Comparison of ENCODE assay signal across 9 cellular contexts in genomic region chr15:74616996-74617395, GRCh38. TPM values are rescaled to one million over a fixed set of nuclear protein-coding genes. Genes with fewer than 3 reads are reported as not detected.
DNase-seq lines count a peak whose midpoint lies in the region; ATAC-seq, FAIRE-seq and TF ChIP-seq lines count a peak whose summit lies in the region.
"Had no signal": no experiment of that assay in that cellular context is flagged by ENCODE, and none has a peak within 500 bp of the region (broad histone marks: within the 10 kb centered on the region; RNA-seq: fewer than 3 reads in every experiment).

No MANE protein-coding gene starts in this region.

- SMC1A ChIA-PET in GM12878 (lab: Charles Lee; ENCODE audit: uncharacterized antibody, unreplicated experiment): interaction anchor here (0.8 to 2.6 kb wide), 9 partner anchors 10 to 406 kb away, joined by 3 to 10 read pairs (median 4); partner anchors contain the start of gene PPCDC

- TF ChIP-seq RAD21 in GM12878 (IDR thresholded peaks at IDR 0.05; ENCODE audit: insufficient read depth, low read depth, low read length): no peak

- TF ChIP-seq CTCF in heart left ventricle (IDR thresholded peaks at IDR 0.05) (no peak), GM12878 (IDR thresholded peaks at IDR 0.05 in 2 of 3, conservative IDR thresholded peaks at IDR 0.05 in 1 of 3; ENCODE audit: control insufficient read depth in 2 of 3, extremely low read depth in 1 of 3, insufficient read depth in 1 of 3, low read depth in 3 of 3, low read length in 3 of 3) (no peak), uterus (IDR thresholded peaks at IDR 0.05) (no peak)

- H3K79me2 ChIP-seq in GM12878 (ENCODE audit: control insufficient read depth, insufficient read depth, low read length): peaks cover 72% of the 10 kb centered on the region

- H3K4ac ChIP-seq in mesenchymal stem cell (ENCODE audit: low read depth in 1 of 2, low read length in 2 of 2): no peak overlapping the region

- H2AK5ac ChIP-seq in mesenchymal stem cell (ENCODE audit: low read length, severe bottlenecking): no peak overlapping the region

- peaks cover 0 to 47% (median 30%) of the 10 kb centered on the region in 9 donors for H3K36me3 ChIP-seq in heart left ventricle
- H3K36me3 ChIP-seq in GM12878 (ENCODE audit: control insufficient read depth in 2 of 2, insufficient read depth in 2 of 2, low read length in 1 of 2): peaks cover 25 to 28% of the 10 kb centered on the region in 2 experiments
- peaks cover 31 to 40% of the 10 kb centered on the region in 2 experiments for H3K36me3 ChIP-seq in mesenchymal stem cell (ENCODE audit: control insufficient read depth in 1 of 2, insufficient read depth in 2 of 2, low read depth in 1 of 2, low read length in 2 of 2)
- no peaks in the 10 kb centered on the region for H3K36me3 ChIP-seq in uterus
- H3K36me3 ChIP-seq in aorta (ENCODE audit: control insufficient read depth in 1 of 2, insufficient read depth in 2 of 2, low read length in 1 of 2): peaks cover 0 to 4% of the 10 kb centered on the region in 2 donors

- ATAC-seq in heart left ventricle (no peak), Right ventricle myocardium superior (ENCODE audit: poor library complexity) (no peak), GM12878 (no peak), aorta (ENCODE audit: low FRiP score) (no peak)

- H3K14ac ChIP-seq in mesenchymal stem cell (ENCODE audit: low read length in 2 of 2): no peak overlapping the region

- peak overlapping the region; percentile 7 to 100 (median 97) for H3K27ac ChIP-seq in heart left ventricle
- peak overlapping the region; percentile 97 for H3K27ac ChIP-seq in GM12878 (ENCODE audit: control insufficient read depth, insufficient read depth)
- H3K27ac ChIP-seq in mesenchymal stem cell (ENCODE audit: low read length, poor library complexity, severe bottlenecking): no peak overlapping the region
- peak overlapping the region; percentile 82 to 94 for H3K27ac ChIP-seq in uterus
- no peak overlapping the region for H3K27ac ChIP-seq in aorta (ENCODE audit: low read depth in 1 of 2, low read length in 2 of 2)

- DNase-seq in heart left ventricle: no peak
- DNase-seq in Right ventricle myocardium superior: no peak
- DNase-seq in GM12878 (ENCODE audit: low read depth, low spot score): no peak
- no peak for DNase-seq in mesenchymal stem cell
- no peak for DNase-seq in uterus
- DNase-seq in aorta: no peak
- DNase-seq in ecto neural progenitor cell (ENCODE audit: low spot score): no peak
- DNase-seq in NOMO-1 treated with DMSO at 0.1 percent for 48 hours (lab: John Stamatoyannopoulos, UW; ENCODE audit: unreplicated experiment): no peak
- DNase-seq: DMS153 had no signal

- no peak overlapping the region for H4K8ac ChIP-seq in mesenchymal stem cell (ENCODE audit: low read length)

- H2BK120ac ChIP-seq in mesenchymal stem cell (ENCODE audit: low read depth, low read length): no peak overlapping the region

- H3K27me3 ChIP-seq in heart left ventricle (no peaks in the 10 kb centered on the region), GM12878 (replicated peaks in 1 of 2; ENCODE audit: control insufficient read depth in 2 of 2, insufficient read depth in 2 of 2, low read length in 1 of 2) (no peaks in the 10 kb centered on the region), mesenchymal stem cell (ENCODE audit: control insufficient read depth in 1 of 2, insufficient read depth in 1 of 2, low read length in 2 of 2) (peaks cover 2 to 12% of the 10 kb centered on the region in 2 experiments), uterus (no peaks in the 10 kb centered on the region), aorta (ENCODE audit: control insufficient read depth in 1 of 2, insufficient read depth in 2 of 2, low read length in 1 of 2) (no peaks in the 10 kb centered on the region)

- POLR2A ChIA-PET in GM12878 (lab: Charles Lee): interaction anchor here (0.6 to 4.8 kb wide), 8 partner anchors 9 to 291 kb away, joined by 3 to 30 read pairs (median 3); partner anchors contain the start of genes ARID3B and UBL7

- H3K23ac ChIP-seq in mesenchymal stem cell (ENCODE audit: low read length in 2 of 2): no peak overlapping the region

- no peak overlapping the region for H4K91ac ChIP-seq in mesenchymal stem cell (ENCODE audit: low read length)

- H4K20me1 ChIP-seq in GM12878 (ENCODE audit: control insufficient read depth, insufficient read depth): peaks cover 31% of the 10 kb centered on the region

- no peaks in the 10 kb centered on the region for H3K9me3 ChIP-seq in heart left ventricle
- H3K9me3 ChIP-seq in GM12878 (replicated peaks; ENCODE audit: control insufficient read depth, insufficient read depth, low read length): no peaks in the 10 kb centered on the region
- no peaks in the 10 kb centered on the region for H3K9me3 ChIP-seq in mesenchymal stem cell (ENCODE audit: control insufficient read depth, low read length)
- H3K9me3 ChIP-seq in uterus: no peaks in the 10 kb centered on the region
- no peaks in the 10 kb centered on the region for H3K9me3 ChIP-seq in aorta (ENCODE audit: control insufficient read depth, low read length)

- TF ChIP-seq POLR2A in heart left ventricle (IDR thresholded peaks at IDR 0.05) (no peak), GM12878 (IDR thresholded peaks at IDR 0.05; ENCODE audit: low read depth, low read length) (no peak), uterus (IDR thresholded peaks at IDR 0.05) (no peak)

- FAIRE-seq in GM12878 (lab: Jason Lieb, UNC): no peak

- H3K4me2 ChIP-seq in GM12878 (ENCODE audit: control insufficient read depth, insufficient read depth): peak overlapping the region; percentile 93
- peak overlapping the region; percentile 81 for H3K4me2 ChIP-seq in mesenchymal stem cell (ENCODE audit: low read length, poor library complexity, severe bottlenecking)

- H3K79me1 ChIP-seq in mesenchymal stem cell (replicated peaks; ENCODE audit: low read length, poor library complexity, severe bottlenecking): peaks cover 17% of the 10 kb centered on the region

- no peak overlapping the region for H2AFZ ChIP-seq in GM12878 (ENCODE audit: control insufficient read depth, low read depth, low read length)
- H2AFZ ChIP-seq in mesenchymal stem cell (ENCODE audit: low read depth, low read length): no peak overlapping the region

- in situ Hi-C loops in GM12878 (cut with MboI): no loop called here

- CTCF ChIA-PET in GM12878 (lab: Yijun Ruan, JAX): interaction anchor here (0.9 to 18.5 kb wide), 11 partner anchors 10 to 242 kb away, joined by 3 to 206 read pairs (median 5); no protein-coding TSS in a partner anchor

- TF ChIP-seq EP300 in GM12878 (IDR thresholded peaks at IDR 0.05; ENCODE audit: borderline replicate concordance in 1 of 2, control insufficient read depth in 1 of 2, low read depth in 2 of 2, low read length in 2 of 2): no peak

- no TSS peak for BruUV-seq in GM12878 (replicated peaks; lab: Mats Ljungman, UMichigan)

- H3K9ac ChIP-seq in GM12878 (ENCODE audit: control insufficient read depth, insufficient read depth, low read length): peak overlapping the region; percentile 99
- H3K9ac ChIP-seq in mesenchymal stem cell (ENCODE audit: low read length): peak overlapping the region; percentile 100

- H3K4me1 ChIP-seq in heart left ventricle (peaks cover 3 to 71% (median 41%) of the 10 kb centered on the region in 12 donors), GM12878 (ENCODE audit: control insufficient read depth, insufficient read depth, low read length) (peaks cover 17% of the 10 kb centered on the region), mesenchymal stem cell (ENCODE audit: control insufficient read depth, insufficient read depth, low read depth, low read length) (peaks cover 15% of the 10 kb centered on the region), uterus (peaks cover 0 to 7% of the 10 kb centered on the region in 2 donors), aorta (ENCODE audit: control insufficient read depth in 1 of 2, insufficient read depth in 2 of 2, low read length in 2 of 2) (no peaks in the 10 kb centered on the region)

- H3K18ac ChIP-seq in mesenchymal stem cell (ENCODE audit: low read depth in 1 of 2, low read length in 2 of 2): no peak overlapping the region

- no peak overlapping the region for H2BK15ac ChIP-seq in mesenchymal stem cell (ENCODE audit: low read depth, poor library complexity, severe bottlenecking)

- RAD21 ChIA-PET in GM12878 (lab: Charles Lee; ENCODE audit: unreplicated experiment): interaction anchor here (1.0 to 3.6 kb wide), 6 partner anchors 15 to 246 kb away, joined by 3 to 13 read pairs (median 3); partner anchors contain the start of gene UBL7

- no peak overlapping the region for H2BK5ac ChIP-seq in mesenchymal stem cell (ENCODE audit: low read depth, low read length, poor library complexity, severe bottlenecking)

- H3K4me3 ChIP-seq in heart left ventricle: peak overlapping the region in 11 of 12 donors; percentile 68 to 100 (median 96)
- peak overlapping the region; percentile 89 for H3K4me3 ChIP-seq in GM12878
- H3K4me3 ChIP-seq in mesenchymal stem cell (ENCODE audit: insufficient read depth in 1 of 2, low read depth in 1 of 2, low read length in 2 of 2): peak overlapping the region in 1 of 2 experiments; percentile 99
- H3K4me3 ChIP-seq in uterus: peak overlapping the region; percentile 71 to 86
- peak overlapping the region in 1 of 2 donors; percentile 66 for H3K4me3 ChIP-seq in aorta (ENCODE audit: low read length in 2 of 2)

- intact Hi-C loops in heart left ventricle (cut with DNase I) (loop anchor here in 8 of 10 donors (2.0 to 10.0 kb wide), 5 partner anchors 70 to 225 kb away; partner anchors contain the start of genes UBL7 (in 7 of the 8), ARID3B (in 2 of the 8) and ULK3 (in 1 of the 8)), Right ventricle myocardium superior (cut with DNase I) (no loop called here), GM12878 (cut with micrococcal nuclease; ENCODE audit: unreplicated experiment) (loop anchor here (5.0 kb wide), 2 partner anchors 70 to 185 kb away; partner anchors contain the start of gene SEMA7A), uterus (cut with DNase I; ENCODE audit: low total_unique reads) (loop anchor here (5.0 kb wide), 1 partner anchor 75 kb away; the partner anchor contains the start of gene ARID3B), aorta (cut with DNase I) (loop anchor here (5.0 kb wide), 2 partner anchors 75 to 245 kb away; partner anchors contain the start of gene ARID3B (in 1 of the 2))

- H2BK12ac ChIP-seq in mesenchymal stem cell (ENCODE audit: low read length in 2 of 2): no peak overlapping the region

RNA-seq across cellular contexts. Expression of gene CLK3, which starts 1.4 kb away (rescaled TPM):
- total RNA-seq in heart left ventricle (10 to 100 TPM; 32.8 to 75.9 (median 49.9) TPM), Right ventricle myocardium superior (44.0 TPM), GM12878 (2014; rRNA removed) (74.7 and 82.6 TPM in 2 replicates), GM12878 (2014; rRNA removed; fragmentation: Illumina TruSeq; extraction: Trizol) (48.7 and 51.9 TPM in 2 replicates), GM12878 (2021) (65.6 and 74.6 TPM in 2 replicates), uterus (10 to 100 TPM; 33.0 to 90.4 (median 84.2) TPM), aorta (10 to 100 TPM; 63.7 to 73.2 TPM)
- polyA plus RNA-seq in heart left ventricle (10 to 100 TPM; 31.0 to 43.5 TPM), GM12878 (2011; rRNA removed) (87.8 and 169 TPM in 2 replicates), GM12878 (2014; fragmentation: Illumina TruSeq; extraction: Trizol) (52.7 and 89.4 TPM in 2 replicates), GM12878 (2014; fragmentation: Nextera tagmentation; extraction: Ambion mirVana) (1 to 10 TPM; 3.3 to 5.8 TPM), GM12878 (2014; rRNA removed) (82.5 and 85.3 TPM in 2 replicates), GM12878 (2016; fragmentation: Nextera tagmentation; extraction: Ambion mirVana) (10 to 100 TPM; 52.0 to 57.8 TPM), aorta (10 to 100 TPM; 37.3 to 94.0 TPM)
- 277 and 336 TPM in 2 replicates for total RNA-seq in GM12878 (2013; cell fraction: nucleolus; rRNA removed)
- 44.7 TPM for polyA plus RNA-seq in GM12878 (2011; ENCODE audit: low read depth)
- polyA plus RNA-seq in GM12878 (2011; cell fraction: cytosol; rRNA removed): 159 and 189 TPM in 2 replicates
- polyA plus RNA-seq in GM12878 (2011; cell fraction: nucleus; rRNA removed): 635 and 789 TPM in 2 replicates
- 66.4 and 95.1 TPM in 2 replicates for polyA plus RNA-seq in GM12878 (2012)
- polyA minus RNA-seq in GM12878 (2011; rRNA and poly(A)+ RNA removed): 134 and 186 TPM in 2 replicates
- polyA minus RNA-seq in GM12878 (2011; cell fraction: cytosol; rRNA and poly(A)+ RNA removed): 46.2 and 48.2 TPM in 2 replicates
- 239 and 320 TPM in 2 replicates for polyA minus RNA-seq in GM12878 (2011; cell fraction: nucleus; rRNA and poly(A)+ RNA removed)
- 65.2 TPM for polyA plus RNA-seq in mesenchymal stem cell (2013, experiment 1 of 2)
- polyA plus RNA-seq in mesenchymal stem cell (2013, experiment 2 of 2): 61.1 TPM

Comparison
In these comparisons a context has a peak if more than half of its experiments do, and no peak if none do; other contexts are left out.
1. H3K27ac ChIP-seq: peak in heart left ventricle (12 of 12), GM12878 (single experiment) and uterus (2 of 2); none in mesenchymal stem cell (single experiment) and aorta (0 of 2).